In genomic region chr13:113491418-113491883, GRCh38 we compare ENCODE assay signal across 8 cellular contexts. TPM values are rescaled to one million over a fixed set of nuclear protein-coding genes. Genes with fewer than 3 reads are reported as not detected.
DNase-seq lines count a peak whose midpoint lies in the region; ATAC-seq and TF ChIP-seq lines count a peak whose summit lies in the region.

No MANE protein-coding gene starts in this region.

- no peaks in the 10 kb centered on the region for H3K9me2 ChIP-seq in Loucy (replicated peaks; ENCODE audit: low read depth, low read length)

- peak overlapping the region; percentile 93 for H3K4me3 ChIP-seq in Loucy (ENCODE audit: low read length, poor library complexity, severe bottlenecking)
- H3K4me3 ChIP-seq in astrocyte of the spinal cord (ENCODE audit: low read depth, low read length) = peak overlapping the region; percentile 94

- TF ChIP-seq CTCF in Loucy (conservative IDR thresholded peaks at IDR 0.05; ENCODE audit: low read length) (no peak), astrocyte of the spinal cord (IDR thresholded peaks at IDR 0.05; ENCODE audit: low read depth, low read length) (no peak)

- H3K36me3 ChIP-seq in Loucy (ENCODE audit: insufficient read depth, low read length) = no peaks in the 10 kb centered on the region

- peaks cover 31% of the 10 kb centered on the region for H4K20me1 ChIP-seq in Loucy (ENCODE audit: insufficient read depth, low read length, poor library complexity, severe bottlenecking)

- H3K79me2 ChIP-seq in Loucy (ENCODE audit: insufficient read depth, low read length) = peaks cover 89% of the 10 kb centered on the region

- DNase-seq in Daoy (ENCODE audit: low read depth) (peak; percentile 22), astrocyte of the spinal cord (ENCODE audit: low read depth, low spot score) (peak; percentile 29), islet precursor cell (peak; percentile 69), NCI-H1436 treated with DMSO at 0.1 percent for 48 hours (lab: John Stamatoyannopoulos, UW) (no peak)
- peak; percentile 10 for DNase-seq in stimulated activated naive CD8-positive, alpha-beta T cell treated with anti-CD3 and anti-CD28 coated beads, Interleukin-15, Interleukin-2, amounts not matched to agents 100 U/mL and 50 U/mL, for 24 hours

- no peaks in the 10 kb centered on the region for H3F3A ChIP-seq in Loucy (ENCODE audit: low read depth)

- peaks cover 75% of the 10 kb centered on the region for H3K4me1 ChIP-seq in Loucy (ENCODE audit: insufficient read depth, low read length, poor library complexity, severe bottlenecking)

- in situ Hi-C loops in astrocyte of the spinal cord (cut with HindIII; ENCODE audit: low sequenced_read_pairs) = no loop called here

- peak overlapping the region; percentile 81 for H3K4me2 ChIP-seq in Loucy (ENCODE audit: low read depth, low read length, poor library complexity, severe bottlenecking)

- peak overlapping the region; percentile 94 for H3K9ac ChIP-seq in Loucy (ENCODE audit: low read depth, low read length, poor library complexity, severe bottlenecking)

- peak overlapping the region; percentile 60 for H2AFZ ChIP-seq in Loucy (ENCODE audit: low read length)

- no peaks in the 10 kb centered on the region for H3K9me3 ChIP-seq in Loucy (ENCODE audit: insufficient read depth, low read depth, low read length)

- ATAC-seq in stimulated activated naive CD8-positive, alpha-beta T cell treated with anti-CD3 and anti-CD28 coated beads, Interleukin-15, Interleukin-2, amounts not matched to agents 100 U/mL and 50 U/mL, for 24 hours = no peak
- ATAC-seq in GM19397 (IDR thresholded peaks at IDR 0.05; ENCODE audit: unreplicated experiment) = no peak
- ATAC-seq in HG02642 (IDR thresholded peaks at IDR 0.05; ENCODE audit: poor library complexity, unreplicated experiment) = no peak

- no peaks in the 10 kb centered on the region for H3K27me3 ChIP-seq in Loucy (ENCODE audit: insufficient read depth, low read length, poor library complexity, severe bottlenecking)

RNA-seq across cellular contexts. Expression of gene DCUN1D2, which starts 0.9 kb away (rescaled TPM):
- total RNA-seq in Daoy (2014; rRNA removed; shearing (Covaris generic)) = 8.2 and 13.8 TPM in 2 replicates

RNA-seq across cellular contexts. Expression of gene ADPRHL1, which starts 38.2 kb away (rescaled TPM):
- 0.95 and 1.4 TPM in 2 replicates for total RNA-seq in Daoy (2014; rRNA removed; shearing (Covaris generic))
